15 cellular contexts compared by ENCODE assay signal in the genomic region with DNA sequence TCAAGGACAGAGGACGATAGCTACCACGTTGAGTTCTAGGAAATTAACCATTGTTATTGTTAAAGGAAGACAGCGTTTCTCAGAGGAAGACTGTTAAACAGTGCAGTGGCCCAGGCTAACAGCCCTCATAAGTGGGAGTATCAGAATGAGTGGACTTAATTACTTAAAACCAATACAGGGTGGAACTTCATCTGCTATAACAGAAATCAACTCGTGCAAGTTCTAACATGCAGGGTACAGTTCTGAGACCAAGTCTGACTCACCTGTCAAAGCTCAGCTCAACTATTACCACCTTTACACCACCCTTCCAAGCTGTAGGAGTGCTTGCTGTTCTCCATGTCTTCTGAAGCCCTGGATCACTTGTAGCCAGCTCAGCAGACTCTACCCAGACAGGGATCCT.
DNase-seq lines count a peak whose midpoint lies in the region; ATAC-seq, FAIRE-seq and TF ChIP-seq lines count a peak whose summit lies in the region.
"Had no signal": no experiment of that assay in that cellular context is flagged by ENCODE, and none has a peak within 500 bp of the region (broad histone marks: within the 10 kb centered on the region; RNA-seq: fewer than 3 reads in every experiment).

No MANE protein-coding gene starts in this region.

- H3K4me1 ChIP-seq in MM.1S (ENCODE audit: low read length) = peaks cover 12% of the 10 kb centered on the region
- H3K4me1 ChIP-seq: vagina had no signal

- TF ChIP-seq CTCF in GM12865 (IDR thresholded peaks at IDR 0.05; ENCODE audit: insufficient read depth, low read depth, low read length, missing control alignments) (no peak), MM.1S (IDR thresholded peaks at IDR 0.05; ENCODE audit: low read length) (no peak)

- peaks cover 25% of the 10 kb centered on the region for H3F3A ChIP-seq in MM.1S (ENCODE audit: insufficient read depth, low read length)

- peak; percentile 48 for ATAC-seq in HG02885 (IDR thresholded peaks at IDR 0.05; ENCODE audit: poor library complexity, unreplicated experiment)
- ATAC-seq: mucosa of descending colon had no signal

- DNase-seq in GM12865 (ENCODE audit: low read depth) (peak; percentile 86), GM19239 (ENCODE audit: insufficient read length, low spot score) (no peak), GF-D8 (lab: John Stamatoyannopoulos, UW) (no peak), activated gamma-delta T cell treated with Interleukin-2 at 50 U/mL for 16 hours (no peak), MM.1S (no peak), RCC 7860 (ENCODE audit: low spot score) (no peak)
- DNase-seq in T-helper 2 cell treated with Interferon-gamma antibody and Interleukin-4, amounts not matched to agents 5 μg/mL and 100 μg/mL, for 36 hours (ENCODE audit: low spot score) = no peak
- DNase-seq: effector CD8-positive, alpha-beta T cell; Karpas-422; mucosa of descending colon; NCI-H345; SHP77 had no signal

- H2AFZ ChIP-seq in MM.1S (ENCODE audit: low read length) = no peak overlapping the region

- H3K4me3 ChIP-seq in GM12865 (ENCODE audit: low read depth, low read length) (peak overlapping the region; percentile 64), MM.1S (ENCODE audit: low read length) (no peak overlapping the region)
- H3K4me3 ChIP-seq: mucosa of descending colon, vagina had no signal

- no peaks in the 10 kb centered on the region for H4K20me1 ChIP-seq in MM.1S (ENCODE audit: insufficient read depth, low read length)

- peak overlapping the region; percentile 88 for H3K27ac Mint-ChIP-seq in T-helper 2 cell treated with Interferon-gamma antibody and Interleukin-4, amounts not matched to agents 5 μg/mL and 100 μg/mL, for 36 hours
- H3K27ac Mint-ChIP-seq: activated naive CD8-positive, alpha-beta T cell had no signal

- peaks cover 90% of the 10 kb centered on the region for H3K4me1 Mint-ChIP-seq in T-helper 2 cell treated with Interferon-gamma antibody and Interleukin-4, amounts not matched to agents 5 μg/mL and 100 μg/mL, for 36 hours (ENCODE audit: low read depth)

- FAIRE-seq in GM19239 (lab: Jason Lieb, UNC) (peak; percentile 96), RCC 7860 (lab: Jason Lieb, UNC) (no peak)

- no peaks in the 10 kb centered on the region for H3K27me3 ChIP-seq in MM.1S (replicated peaks; ENCODE audit: insufficient read depth, low read length)
- H3K27me3 ChIP-seq: vagina had no signal

- peaks cover 34% of the 10 kb centered on the region for H3K36me3 Mint-ChIP-seq in T-helper 2 cell treated with Interferon-gamma antibody and Interleukin-4, amounts not matched to agents 5 μg/mL and 100 μg/mL, for 36 hours (ENCODE audit: low read depth)
- H3K36me3 Mint-ChIP-seq: activated naive CD8-positive, alpha-beta T cell had no signal

- H3K9me3 Mint-ChIP-seq in T-helper 2 cell treated with Interferon-gamma antibody and Interleukin-4, amounts not matched to agents 5 μg/mL and 100 μg/mL, for 36 hours = peaks cover 7% of the 10 kb centered on the region

- H3K36me3 ChIP-seq in MM.1S (replicated peaks; ENCODE audit: insufficient read depth, low read length) = no peaks in the 10 kb centered on the region
- H3K36me3 ChIP-seq: vagina had no signal

- no peaks in the 10 kb centered on the region for H3K27me3 Mint-ChIP-seq in T-helper 2 cell treated with Interferon-gamma antibody and Interleukin-4, amounts not matched to agents 5 μg/mL and 100 μg/mL, for 36 hours (ENCODE audit: low read depth)

- H3K79me2 ChIP-seq in MM.1S (ENCODE audit: low read length) = peaks cover 37% of the 10 kb centered on the region

- no peaks in the 10 kb centered on the region for H3K9me2 ChIP-seq in MM.1S (replicated peaks; ENCODE audit: insufficient read depth, low read length)

- no peak overlapping the region for H3K4me2 ChIP-seq in MM.1S (ENCODE audit: low read depth, low read length)

- no peak overlapping the region for H3K9ac ChIP-seq in MM.1S (ENCODE audit: low read length)

- H3K9me3 ChIP-seq in MM.1S (replicated peaks; ENCODE audit: insufficient read depth, low read length) = no peaks in the 10 kb centered on the region
- H3K9me3 ChIP-seq: mucosa of descending colon, vagina had no signal

- H3K27ac ChIP-seq in MM.1S (ENCODE audit: low read length) = no peak overlapping the region
- H3K27ac ChIP-seq: vagina had no signal

- peak overlapping the region; percentile 51 for H3K4me3 Mint-ChIP-seq in T-helper 2 cell treated with Interferon-gamma antibody and Interleukin-4, amounts not matched to agents 5 μg/mL and 100 μg/mL, for 36 hours
- H3K4me3 Mint-ChIP-seq: activated naive CD8-positive, alpha-beta T cell had no signal
